ENCODE assay signal across 1 cellular context in the genomic region with DNA sequence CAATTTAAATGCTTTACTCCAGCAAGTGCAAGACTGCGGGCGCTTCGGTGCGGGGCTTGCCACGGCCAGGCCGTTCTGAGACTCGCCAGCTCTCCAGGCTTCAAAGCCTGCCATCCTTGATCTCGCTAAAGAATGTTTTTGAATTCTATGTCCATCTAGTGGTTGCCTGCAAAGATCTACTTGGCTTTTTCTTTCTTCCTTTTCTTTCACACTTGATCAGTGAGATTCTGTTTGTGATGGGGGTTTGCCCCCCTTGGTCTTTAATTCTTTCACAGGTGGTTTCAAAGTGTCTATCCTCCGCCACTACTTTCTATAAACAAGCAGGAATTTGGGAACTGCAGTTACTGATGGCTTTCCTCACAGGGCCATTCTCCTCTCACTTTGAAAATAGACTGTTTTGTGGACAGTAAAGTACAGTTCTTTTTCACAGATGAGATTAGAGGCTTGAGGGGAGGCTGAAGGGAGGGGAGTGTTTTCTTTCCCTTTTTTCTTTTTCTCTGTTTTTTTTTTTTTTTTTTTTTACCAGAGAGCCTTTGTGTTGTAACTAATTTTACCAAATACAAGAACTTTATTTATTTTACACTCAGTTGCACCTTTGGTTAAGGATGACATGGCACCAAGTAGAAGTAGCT.
TF ChIP-seq lines count a peak whose summit lies in the region.

No MANE protein-coding gene starts in this region.

TF ChIP-seq in IMR-90, 13 proteins besides CTCF, POLR2A, EP300 and RAD21 (continued from another document):
- no peak for TF ChIP-seq SMC3 (IDR thresholded peaks at IDR 0.05; ENCODE audit: low read depth, low read length)
- TF ChIP-seq NFE2L2 (IDR thresholded peaks at IDR 0.05; ENCODE audit: low read depth, low read length), result no peak
